Comparison of ENCODE assay signal across 1 cellular context in genomic region chr11:74701351-74701750, GRCh38.
TF ChIP-seq lines count a peak whose summit lies in the region.

No MANE protein-coding gene starts in this region.

TF ChIP-seq in H1, 55 proteins besides CTCF, POLR2A, EP300 and RAD21 (continued from another document):
- TF ChIP-seq GTF2F1 (IDR thresholded peaks at IDR 0.05; ENCODE audit: borderline replicate concordance, low read depth, low read length) (no peak), JUND (IDR thresholded peaks at IDR 0.05; ENCODE audit: low read length) (no peak), TBP (IDR thresholded peaks at IDR 0.05; ENCODE audit: low read depth, low read length) (no peak), TAF1 (IDR thresholded peaks at IDR 0.05; ENCODE audit: low read depth, low read length) (no peak), SP4 (IDR thresholded peaks at IDR 0.05; ENCODE audit: low read length) (no peak), SIN3A (conservative IDR thresholded peaks at IDR 0.05 in 1 of 2, IDR thresholded peaks at IDR 0.05 in 1 of 2; ENCODE audit: low read depth in 1 of 2, low read length in 2 of 2) (no peak), KDM1A (IDR thresholded peaks at IDR 0.05; ENCODE audit: borderline replicate concordance, low read length) (peak; percentile 97), BCL11A (IDR thresholded peaks at IDR 0.05; ENCODE audit: low read depth in 2 of 2, low read length in 2 of 2) (no peak), KDM5A (IDR thresholded peaks at IDR 0.05; ENCODE audit: low read length) (no peak), MAX (IDR thresholded peaks at IDR 0.05) (0 out of 2 replicates have a peak, but pooled peaks have one; percentile 21), HDAC2 (IDR thresholded peaks at IDR 0.05; ENCODE audit: borderline replicate concordance in 1 of 2, low read depth in 2 of 2, low read length in 2 of 2) (peak in 1 of 2 experiments; percentile 76; a peak in 1 of 4 replicates), CREB1 (IDR thresholded peaks at IDR 0.05) (0 out of 2 replicates have a peak, but pooled peaks have one; percentile 11), TCF12 (IDR thresholded peaks at IDR 0.05; ENCODE audit: low read depth, low read length) (no peak), YY1 (IDR thresholded peaks at IDR 0.05; ENCODE audit: low read depth, low read length) (no peak), BRCA1 (IDR thresholded peaks at IDR 0.05; ENCODE audit: low read depth, low read length) (no peak), FOSL1 (IDR thresholded peaks at IDR 0.05; ENCODE audit: insufficient read depth, low read depth, low read length) (no peak), SRF (IDR thresholded peaks at IDR 0.05; ENCODE audit: low read depth, low read length) (no peak), SP2 (IDR thresholded peaks at IDR 0.05; ENCODE audit: low read length) (no peak), ASH2L (IDR thresholded peaks at IDR 0.05; ENCODE audit: low read length) (no peak), GABPA (IDR thresholded peaks at IDR 0.05; ENCODE audit: borderline replicate concordance, insufficient read depth, low read length) (no peak)
